ENCODE assay signal across 25 cellular contexts in the genomic region with DNA sequence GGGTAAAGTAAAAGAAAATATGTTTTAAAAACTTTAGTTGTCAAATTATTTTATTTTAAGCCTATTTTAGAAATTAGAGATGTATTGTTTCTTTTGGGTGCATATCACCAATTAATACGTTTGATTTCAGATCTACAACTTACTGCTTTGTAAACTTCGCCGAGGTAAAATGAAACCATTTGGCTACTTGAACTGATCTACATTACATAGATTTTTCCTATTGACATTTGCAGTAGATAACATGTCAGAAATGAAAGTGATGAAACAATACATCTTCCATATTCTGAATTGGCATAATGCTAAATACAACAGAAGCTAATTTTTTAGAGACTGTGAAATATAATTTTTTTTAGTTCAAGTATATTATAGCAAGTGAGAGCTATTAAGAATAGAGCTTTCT.
"Had no signal": no experiment of that assay in that cellular context is flagged by ENCODE, and none has a peak within 500 bp of the region (broad histone marks: within the 10 kb centered on the region; RNA-seq: fewer than 3 reads in every experiment).

No MANE protein-coding gene starts in this region.

- ATAC-seq: Panc1, Right ventricle myocardium inferior, T-cell had no signal

- H3K27me3 ChIP-seq: breast epithelium had no signal

- H3K27ac ChIP-seq: breast epithelium, SK-N-MC had no signal

- H3K4me1 ChIP-seq: breast epithelium had no signal

- H3K4me3 Mint-ChIP-seq: activated CD4-positive, alpha-beta memory T cell treated with anti-CD3 and anti-CD28 coated beads for 36 hours; activated CD4-positive, alpha-beta T cell treated with anti-CD3 and anti-CD28 coated beads, Interleukin-2, amount 10 ng/mL, durations not matched to agents 7 days and 5 days; activated naive CD4-positive, alpha-beta T cell treated with anti-CD3 and anti-CD28 coated beads, Interleukin-2, amount 10 ng/mL, durations not matched to agents 7 days and 5 days; T-cell had no signal

- H3K27ac Mint-ChIP-seq: activated CD4-positive, alpha-beta memory T cell treated with anti-CD3 and anti-CD28 coated beads for 36 hours; activated CD4-positive, alpha-beta T cell treated with anti-CD3 and anti-CD28 coated beads, Interleukin-2, amount 10 ng/mL, durations not matched to agents 7 days and 5 days; activated naive CD4-positive, alpha-beta T cell treated with anti-CD3 and anti-CD28 coated beads, Interleukin-2, amount 10 ng/mL, durations not matched to agents 7 days and 5 days; activated T-helper 2 cell treated with anti-CD3 and anti-CD28 coated beads, Interferon-gamma antibody, Interleukin-2, Interleukin-4, amounts not matched to agents 10 μg/mL and 5 μg/mL and 100 μg/mL, durations not matched to agents 14 hours and 24 hours and 36 hours; T-cell had no signal

- H3K36me3 ChIP-seq: breast epithelium had no signal

- DNase-seq: activated CD4-positive, alpha-beta memory T cell treated with anti-CD3 and anti-CD28 coated beads for 36 hours; activated CD4-positive, alpha-beta T cell treated with anti-CD3 and anti-CD28 coated beads, Interleukin-2, amount 10 ng/mL, durations not matched to agents 7 days and 5 days; activated CD4-positive, CD25-positive, alpha-beta regulatory T cell; activated CD8-positive, alpha-beta memory T cell treated with anti-CD3 and anti-CD28 coated beads for 24 hours; activated gamma-delta T cell treated with Interleukin-2 at 50 U/mL for 16 hours; activated naive CD4-positive, alpha-beta T cell treated with anti-CD3 and anti-CD28 coated beads, Interleukin-2, amount 10 ng/mL, durations not matched to agents 7 days and 5 days; activated T-cell treated with anti-CD3 and anti-CD28 coated beads, Interleukin-2, amount 50 U/mL, for 48 hours; aorta; caudate nucleus; NCI-H1092; NCI-H1417; NCI-H1930; NCI-H510A treated with DMSO at 0.1 percent for 48 hours; NCI-H69; NK-92 treated with Interleukin-12 subunit alpha and Interleukin-12 subunit beta, amount 100 ng/mL, for 24 hours; OCI-M1; RPMI8226; T-cell; T-helper 2 cell; T1000 had no signal

- H3K9me3 ChIP-seq: breast epithelium had no signal

- H3K4me3 ChIP-seq: breast epithelium, SK-N-MC had no signal

- H3K9me3 Mint-ChIP-seq: activated CD4-positive, alpha-beta memory T cell treated with anti-CD3 and anti-CD28 coated beads for 36 hours; activated CD4-positive, alpha-beta T cell treated with anti-CD3 and anti-CD28 coated beads, Interleukin-2, amount 10 ng/mL, durations not matched to agents 7 days and 5 days; activated naive CD4-positive, alpha-beta T cell treated with anti-CD3 and anti-CD28 coated beads, Interleukin-2, amount 10 ng/mL, durations not matched to agents 7 days and 5 days; activated T-helper 2 cell treated with anti-CD3 and anti-CD28 coated beads, Interferon-gamma antibody, Interleukin-2, Interleukin-4, amounts not matched to agents 10 μg/mL and 5 μg/mL and 100 μg/mL, durations not matched to agents 14 hours and 24 hours and 36 hours; T-cell had no signal

- H3K27me3 Mint-ChIP-seq: activated CD4-positive, alpha-beta memory T cell treated with anti-CD3 and anti-CD28 coated beads for 36 hours; activated CD4-positive, alpha-beta T cell treated with anti-CD3 and anti-CD28 coated beads, Interleukin-2, amount 10 ng/mL, durations not matched to agents 7 days and 5 days; activated naive CD4-positive, alpha-beta T cell treated with anti-CD3 and anti-CD28 coated beads, Interleukin-2, amount 10 ng/mL, durations not matched to agents 7 days and 5 days; T-cell had no signal
